ENCODE assay signal across 8 cellular contexts in the genomic region with DNA sequence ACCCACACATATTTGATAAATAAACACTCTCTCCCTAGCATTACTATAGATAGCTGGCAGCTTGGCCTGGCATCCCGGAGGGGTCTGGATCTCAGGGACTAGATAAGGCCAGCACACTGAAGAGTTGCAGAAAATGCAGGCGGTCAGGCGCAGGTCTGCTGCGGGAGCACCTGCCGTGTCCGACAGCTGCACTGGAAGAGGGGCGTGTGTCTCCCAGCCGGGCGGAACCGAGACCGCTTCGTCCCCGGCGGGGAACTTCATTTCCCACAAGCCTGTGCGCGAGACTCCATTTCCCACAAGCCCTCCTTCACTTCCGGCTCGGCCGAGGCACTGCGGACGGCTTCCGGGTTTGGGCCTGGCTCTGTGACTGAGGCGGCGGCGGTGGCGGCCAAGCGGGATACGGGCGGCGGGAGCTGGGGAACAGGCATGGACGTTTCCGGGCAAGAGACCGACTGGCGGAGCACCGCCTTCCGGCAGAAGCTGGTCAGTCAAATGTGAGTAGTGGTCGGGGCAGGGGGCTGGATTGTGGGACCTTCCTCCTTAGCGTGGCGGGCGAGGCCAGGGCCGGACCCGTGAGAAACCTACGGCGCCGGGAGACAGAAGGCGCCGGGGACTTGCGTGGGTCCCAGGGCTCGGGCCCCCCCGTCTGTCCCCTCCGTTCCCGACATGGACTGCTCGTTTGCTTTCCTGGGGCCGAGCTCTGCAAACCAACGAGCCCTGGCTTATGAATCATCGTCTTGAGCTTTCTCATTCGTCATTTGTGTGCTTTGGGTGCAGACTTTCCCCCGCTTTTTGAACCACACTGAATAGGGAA. TPM values are rescaled to one million over a fixed set of nuclear protein-coding genes. Genes with fewer than 3 reads are reported as not detected.
DNase-seq lines count a peak whose midpoint lies in the region; ATAC-seq and TF ChIP-seq lines count a peak whose summit lies in the region.

A gene with protein sequence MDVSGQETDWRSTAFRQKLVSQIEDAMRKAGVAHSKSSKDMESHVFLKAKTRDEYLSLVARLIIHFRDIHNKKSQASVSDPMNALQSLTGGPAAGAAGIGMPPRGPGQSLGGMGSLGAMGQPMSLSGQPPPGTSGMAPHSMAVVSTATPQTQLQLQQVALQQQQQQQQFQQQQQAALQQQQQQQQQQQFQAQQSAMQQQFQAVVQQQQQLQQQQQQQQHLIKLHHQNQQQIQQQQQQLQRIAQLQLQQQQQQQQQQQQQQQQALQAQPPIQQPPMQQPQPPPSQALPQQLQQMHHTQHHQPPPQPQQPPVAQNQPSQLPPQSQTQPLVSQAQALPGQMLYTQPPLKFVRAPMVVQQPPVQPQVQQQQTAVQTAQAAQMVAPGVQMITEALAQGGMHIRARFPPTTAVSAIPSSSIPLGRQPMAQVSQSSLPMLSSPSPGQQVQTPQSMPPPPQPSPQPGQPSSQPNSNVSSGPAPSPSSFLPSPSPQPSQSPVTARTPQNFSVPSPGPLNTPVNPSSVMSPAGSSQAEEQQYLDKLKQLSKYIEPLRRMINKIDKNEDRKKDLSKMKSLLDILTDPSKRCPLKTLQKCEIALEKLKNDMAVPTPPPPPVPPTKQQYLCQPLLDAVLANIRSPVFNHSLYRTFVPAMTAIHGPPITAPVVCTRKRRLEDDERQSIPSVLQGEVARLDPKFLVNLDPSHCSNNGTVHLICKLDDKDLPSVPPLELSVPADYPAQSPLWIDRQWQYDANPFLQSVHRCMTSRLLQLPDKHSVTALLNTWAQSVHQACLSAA (plus strand): TSS at position 358 of the 814 bp plus-strand sequence. CDS start 69 bp downstream, at position 427.

- POLR2A ChIA-PET in CD4-positive, alpha-beta T cell (lab: Charles Lee) = interaction anchor here (0.6 to 5.6 kb wide), 15 partner anchors 11 to 1356 kb away, joined by 3 to 60 read pairs (median 5); no protein-coding TSS in a partner anchor
- POLR2A ChIA-PET in activated CD8-positive, alpha-beta memory T cell treated with anti-CD3 and anti-CD28 coated beads for 36 hours (lab: Charles Lee) = interaction anchor here (0.6 to 1.9 kb wide), 12 partner anchors 10 to 73 kb away, joined by 3 to 16 read pairs (median 4); no protein-coding TSS in a partner anchor

- H3K4me1 Mint-ChIP-seq in CD4-positive, alpha-beta T cell (ENCODE audit: low read depth) = peaks cover 51% of the 10 kb centered on the region
- peaks cover 48 to 52% of the 10 kb centered on the region in 2 donors for H3K4me1 Mint-ChIP-seq in effector memory CD8-positive, alpha-beta T cell (ENCODE audit: low read depth in 2 of 2)

- H3K79me1 ChIP-seq in mesenchymal stem cell (replicated peaks; ENCODE audit: low read length, poor library complexity, severe bottlenecking) = no peaks in the 10 kb centered on the region

- H3K9me3 ChIP-seq in CD4-positive, alpha-beta T cell (ENCODE audit: control insufficient read depth, low read length) = no peaks in the 10 kb centered on the region
- no peaks in the 10 kb centered on the region for H3K9me3 ChIP-seq in mesenchymal stem cell (ENCODE audit: control insufficient read depth, low read length)

- TF ChIP-seq CTCF in CD4-positive, alpha-beta T cell (IDR thresholded peaks at IDR 0.05) = no peak

- H3K23ac ChIP-seq in mesenchymal stem cell (ENCODE audit: low read length in 2 of 2) = peak within 1 kb of the TSS in 1 of 2 experiments; percentile 85

- CTCF ChIA-PET in CD4-positive, alpha-beta T cell (lab: Charles Lee) = interaction anchor here (0.9 to 2.5 kb wide), 6 partner anchors 12 to 64 kb away, joined by 3 to 11 read pairs (median 5); a partner anchor contains a TSS
- CTCF ChIA-PET in activated CD8-positive, alpha-beta memory T cell treated with anti-CD3 and anti-CD28 coated beads for 36 hours (lab: Charles Lee) = interaction anchor here (0.6 to 5.6 kb wide), 9 partner anchors 11 to 89 kb away, joined by 3 to 36 read pairs (median 5); no protein-coding TSS in a partner anchor

- H3K36me3 ChIP-seq in mesenchymal stem cell (ENCODE audit: control insufficient read depth in 1 of 2, insufficient read depth in 2 of 2, low read depth in 1 of 2, low read length in 2 of 2) = peaks cover 3% of the 10 kb centered on the region in 2 experiments

- peak within 1 kb of the TSS; percentile 87 to 99 for H3K18ac ChIP-seq in mesenchymal stem cell (ENCODE audit: low read depth in 1 of 2, low read length in 2 of 2)

- H3K27me3 Mint-ChIP-seq in CD4-positive, alpha-beta T cell = no peaks in the 10 kb centered on the region
- H3K27me3 Mint-ChIP-seq in effector memory CD8-positive, alpha-beta T cell = no peaks in the 10 kb centered on the region

- WGBS in mesenchymal stem cell = 1% methylated on average over 58 of the region's 58 CpGs

- peak within 1 kb of the TSS; percentile 78 for H2BK120ac ChIP-seq in mesenchymal stem cell (ENCODE audit: low read depth, low read length)

- H2BK12ac ChIP-seq in mesenchymal stem cell (ENCODE audit: low read length in 2 of 2) = peak within 1 kb of the TSS; percentile 38 to 81

- peak within 1 kb of the TSS; percentile 98 for H3K4me3 Mint-ChIP-seq in CD4-positive, alpha-beta T cell
- peak within 1 kb of the TSS; percentile 94 to 96 for H3K4me3 Mint-ChIP-seq in effector memory CD8-positive, alpha-beta T cell

- H3K14ac ChIP-seq in mesenchymal stem cell (ENCODE audit: low read length in 2 of 2) = peak within 1 kb of the TSS in 1 of 2 experiments; percentile 98

- peak; percentile 77 to 87 (median 82) for DNase-seq in CD4-positive, alpha-beta T cell
- DNase-seq in HK-2 (ENCODE audit: unreplicated experiment) (peak; percentile 88), NOMO-1 (lab: John Stamatoyannopoulos, UW; ENCODE audit: unreplicated experiment in 2 of 2) (peak; percentile 86 to 89), mesenchymal stem cell (peak; percentile 92)
- DNase-seq in effector memory CD8-positive, alpha-beta T cell = peak; percentile 79 to 84 (median 82)
- DNase-seq in stimulated activated CD8-positive, alpha-beta memory T cell treated with anti-CD3 and anti-CD28 coated beads, Interleukin-12 subunit alpha, Interleukin-12 subunit beta, amount 100 ng/mL, for 4 hours (ENCODE audit: low read depth) = peak; percentile 75

- peak within 1 kb of the TSS; percentile 99 for H3K9ac ChIP-seq in mesenchymal stem cell (ENCODE audit: low read length)

- peak; percentile 83 for ATAC-seq in CD4-positive, alpha-beta T cell (ENCODE audit: poor library complexity)
- peak; percentile 73 for ATAC-seq in GM19438 (IDR thresholded peaks at IDR 0.05; ENCODE audit: low read depth, unreplicated experiment)
- ATAC-seq in effector memory CD8-positive, alpha-beta T cell (replicated peaks) = peak; percentile 90

- peak within 1 kb of the TSS; percentile 92 for H2AFZ ChIP-seq in mesenchymal stem cell (ENCODE audit: low read depth, low read length)

- peak within 1 kb of the TSS; percentile 89 for H2BK15ac ChIP-seq in mesenchymal stem cell (ENCODE audit: low read depth, poor library complexity, severe bottlenecking)

- H4K8ac ChIP-seq in mesenchymal stem cell (ENCODE audit: low read length) = peak within 1 kb of the TSS; percentile 92

- peak within 1 kb of the TSS; percentile 94 for H3K27ac Mint-ChIP-seq in CD4-positive, alpha-beta T cell
- H3K27ac Mint-ChIP-seq in effector memory CD8-positive, alpha-beta T cell = peak within 1 kb of the TSS; percentile 94 to 97

- peak within 1 kb of the TSS; percentile 78 to 97 for H3K4me3 ChIP-seq in mesenchymal stem cell (ENCODE audit: insufficient read depth in 1 of 2, low read depth in 1 of 2, low read length in 2 of 2)

- intact Hi-C loops in CD4-positive, alpha-beta T cell (cut with DNase I, micrococcal nuclease) = loop anchor here (2.0 to 5.0 kb wide), 4 partner anchors 57 to 415 kb away; a partner anchor contains a TSS

- H3K36me3 Mint-ChIP-seq in CD4-positive, alpha-beta T cell (ENCODE audit: low read depth) = peaks cover 46% of the 10 kb centered on the region
- peaks cover 34% of the 10 kb centered on the region for H3K36me3 Mint-ChIP-seq in effector memory CD8-positive, alpha-beta T cell (ENCODE audit: insufficient read depth)

- peak within 1 kb of the TSS; percentile 75 for H2AK5ac ChIP-seq in mesenchymal stem cell (ENCODE audit: low read length, severe bottlenecking)

- peaks cover 25% of the 10 kb centered on the region for H3K4me1 ChIP-seq in mesenchymal stem cell (ENCODE audit: control insufficient read depth, insufficient read depth, low read depth, low read length)

- H3K27me3 ChIP-seq in CD4-positive, alpha-beta T cell (ENCODE audit: control insufficient read depth, insufficient read depth, low read length) = no peaks in the 10 kb centered on the region
- no peaks in the 10 kb centered on the region for H3K27me3 ChIP-seq in mesenchymal stem cell (ENCODE audit: control insufficient read depth in 1 of 2, insufficient read depth in 1 of 2, low read length in 2 of 2)

- peak within 1 kb of the TSS; percentile 96 for H4K91ac ChIP-seq in mesenchymal stem cell (ENCODE audit: low read length)

- H3K27ac ChIP-seq in CD4-positive, alpha-beta T cell (ENCODE audit: low read depth, low read length) = peak within 1 kb of the TSS; percentile 90
- H3K27ac ChIP-seq in mesenchymal stem cell (ENCODE audit: low read length, poor library complexity, severe bottlenecking) = peak within 1 kb of the TSS; percentile 94

- no peaks in the 10 kb centered on the region for H3K9me3 Mint-ChIP-seq in CD4-positive, alpha-beta T cell
- no peaks in the 10 kb centered on the region for H3K9me3 Mint-ChIP-seq in effector memory CD8-positive, alpha-beta T cell

- peak within 1 kb of the TSS; percentile 95 to 99 for H3K4ac ChIP-seq in mesenchymal stem cell (ENCODE audit: low read depth in 1 of 2, low read length in 2 of 2)

- H3K4me2 ChIP-seq in mesenchymal stem cell (ENCODE audit: low read length, poor library complexity, severe bottlenecking) = peak within 1 kb of the TSS; percentile 88

- H2BK5ac ChIP-seq in mesenchymal stem cell (ENCODE audit: low read depth, low read length, poor library complexity, severe bottlenecking) = peak within 1 kb of the TSS; percentile 99

RNA-seq across cellular contexts. Expression of the gene that starts here (rescaled TPM):
- total RNA-seq in CD4-positive, alpha-beta T cell = 100 to 1,000 TPM; 181 to 191 TPM
- 10 to 100 TPM; 84.2 to 90.1 TPM for total RNA-seq in activated CD8-positive, alpha-beta memory T cell treated with anti-CD3 and anti-CD28 coated beads for 36 hours
- polyA plus RNA-seq in mesenchymal stem cell (2013, experiment 1 of 2) = 63.2 TPM
- polyA plus RNA-seq in mesenchymal stem cell (2013, experiment 2 of 2) = 60.2 TPM

Comparison
In these comparisons a context has a peak if more than half of its experiments do, and no peak if none do; other contexts are left out.
1. Peak in every context shown above with its lines: DNase-seq, ATAC-seq, H3K4me3 ChIP-seq and H3K27ac ChIP-seq.